Comparison of ENCODE assay signal across 1 cellular context in the genomic region with DNA sequence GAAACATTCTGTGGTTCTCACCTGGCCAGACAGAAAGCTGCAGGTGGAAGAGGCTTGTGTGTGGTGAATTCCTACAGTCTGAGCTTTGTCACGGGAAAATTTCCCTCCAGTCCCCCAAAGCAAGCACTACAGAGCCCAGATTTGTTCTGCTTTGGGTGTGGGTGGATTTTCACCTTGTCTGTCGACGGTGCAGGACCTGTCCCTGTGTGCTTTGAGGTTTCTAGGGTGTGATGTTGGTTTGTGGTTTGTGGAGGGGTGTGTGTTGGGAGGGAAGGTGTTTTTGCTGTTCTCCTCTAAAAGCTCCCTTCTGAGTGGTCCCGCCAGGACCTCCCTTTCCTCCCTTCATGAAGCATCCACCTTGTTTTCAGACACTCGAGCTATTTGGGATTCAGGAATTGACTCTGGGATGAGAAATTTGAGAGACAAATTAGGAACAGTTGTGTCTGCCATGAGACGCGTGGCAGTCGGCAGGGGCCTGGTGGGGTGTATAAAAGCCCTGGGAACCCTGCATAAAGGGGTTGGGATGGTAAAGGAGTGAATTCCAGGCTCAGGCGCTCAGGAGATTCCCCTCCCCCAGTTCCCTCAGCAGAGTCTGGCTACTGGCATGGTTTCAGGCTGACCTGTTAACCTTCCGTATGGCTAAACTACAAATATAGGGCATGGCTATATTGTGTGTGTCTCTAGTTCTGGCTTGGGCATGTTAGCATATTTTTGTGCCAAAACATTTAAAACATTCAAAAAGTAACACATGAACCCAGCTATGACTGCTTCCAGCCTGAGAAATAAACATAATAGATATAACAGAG.
TF ChIP-seq lines count a peak whose summit lies in the region.

No MANE protein-coding gene starts in this region.

TF ChIP-seq in IMR-90, 13 proteins besides CTCF, POLR2A, EP300 and RAD21:
- TF ChIP-seq FOS (IDR thresholded peaks at IDR 0.05; ENCODE audit: low read depth, low read length): no peak
- TF ChIP-seq MXI1 (IDR thresholded peaks at IDR 0.05; ENCODE audit: borderline replicate concordance, low read depth, low read length): no peak
- no peak for TF ChIP-seq BHLHE40 (IDR thresholded peaks at IDR 0.05; ENCODE audit: low read depth, low read length)
- TF ChIP-seq CEBPB (IDR thresholded peaks at IDR 0.05; ENCODE audit: low read depth, low read length): no peak
- TF ChIP-seq MAZ (IDR thresholded peaks at IDR 0.05; ENCODE audit: borderline replicate concordance, low read depth, low read length): no peak
- no peak for TF ChIP-seq SMC3 (IDR thresholded peaks at IDR 0.05; ENCODE audit: low read depth, low read length)
